In genomic region chr7:47521041-47521795, GRCh38 we compare ENCODE assay signal across 21 cellular contexts.
DNase-seq lines count a peak whose midpoint lies in the region; ATAC-seq, FAIRE-seq and TF ChIP-seq lines count a peak whose summit lies in the region.
"Had no signal": no experiment of that assay in that cellular context is flagged by ENCODE, and none has a peak within 500 bp of the region (broad histone marks: within the 10 kb centered on the region; RNA-seq: fewer than 3 reads in every experiment).

No MANE protein-coding gene starts in this region.

- TF ChIP-seq CTCF in breast epithelium (IDR thresholded peaks at IDR 0.05) (no peak), MCF 10A (IDR thresholded peaks at IDR 0.05; ENCODE audit: unreplicated experiment) (no peak), left lung (IDR thresholded peaks at IDR 0.05) (no peak), progenitor cell of endocrine pancreas (IDR thresholded peaks at IDR 0.05; ENCODE audit: unreplicated experiment) (no peak)

- intact Hi-C loops in breast epithelium (cut with DNase I; ENCODE audit: low total_unique reads) (no loop called here), MCF 10A (cut with micrococcal nuclease) (no loop called here), left lung (cut with DNase I) (no loop called here)

- H3K4me1 Mint-ChIP-seq in MCF 10A (ENCODE audit: insufficient read depth, unreplicated experiment) (no peaks in the 10 kb centered on the region), progenitor cell of endocrine pancreas (ENCODE audit: low read depth) (peaks cover 28% of the 10 kb centered on the region)
- no peaks in the 10 kb centered on the region for H3K4me1 Mint-ChIP-seq in stimulated activated effector memory CD8-positive, alpha-beta T cell treated with anti-CD3 and anti-CD28 coated beads, Interleukin-12 subunit alpha, Interleukin-12 subunit beta, amount 100 ng/mL, for 72 hours
- H3K4me1 Mint-ChIP-seq: natural killer cell had no signal

- H3K4me1 ChIP-seq in breast epithelium (no peaks in the 10 kb centered on the region), left lung (peaks cover 0 to 24% of the 10 kb centered on the region in 2 donors)
- H3K4me1 ChIP-seq: SJCRH30 had no signal

- ATAC-seq in left lung, result no peak
- no peak for ATAC-seq in stimulated activated effector memory CD8-positive, alpha-beta T cell treated with anti-CD3 and anti-CD28 coated beads, Interleukin-12 subunit alpha, Interleukin-12 subunit beta, amount 100 ng/mL, for 72 hours
- ATAC-seq: K562; natural killer cell; stimulated activated naive CD8-positive, alpha-beta T cell treated with anti-CD3 and anti-CD28 coated beads, Interleukin-15, Interleukin-2, amounts not matched to agents 100 U/mL and 50 U/mL, for 24 hours had no signal

- no peak overlapping the region for H3K4me3 Mint-ChIP-seq in MCF 10A (ENCODE audit: unreplicated experiment)
- no peak overlapping the region for H3K4me3 Mint-ChIP-seq in progenitor cell of endocrine pancreas (ENCODE audit: low read depth)
- no peak overlapping the region for H3K4me3 Mint-ChIP-seq in stimulated activated effector memory CD8-positive, alpha-beta T cell treated with anti-CD3 and anti-CD28 coated beads, Interleukin-12 subunit alpha, Interleukin-12 subunit beta, amount 100 ng/mL, for 72 hours
- H3K4me3 Mint-ChIP-seq: activated naive CD4-positive, alpha-beta T cell treated with anti-CD3 and anti-CD28 coated beads for 36 hours; natural killer cell; T-helper 2 cell treated with Interferon-gamma antibody and Interleukin-4, amounts not matched to agents 5 μg/mL and 100 μg/mL, for 36 hours had no signal

- H3K36me3 ChIP-seq in breast epithelium (no peaks in the 10 kb centered on the region), left lung (peaks cover 0 to 12% of the 10 kb centered on the region in 2 donors)

- TF ChIP-seq POLR2A in breast epithelium (IDR thresholded peaks at IDR 0.05), result no peak

- peak; percentile 63 for FAIRE-seq in urothelium cell line (lab: Jason Lieb, UNC)
- FAIRE-seq: K562 had no signal

- CTCF ChIA-PET in MCF 10A (lab: Yijun Ruan, JAX), result no interaction called here

- no peaks in the 10 kb centered on the region for H3K27me3 ChIP-seq in breast epithelium
- no peaks in the 10 kb centered on the region for H3K27me3 ChIP-seq in left lung
- H3K27me3 ChIP-seq: SJCRH30 had no signal

- H3K27ac Mint-ChIP-seq in MCF 10A (ENCODE audit: low read depth, unreplicated experiment), result no peak overlapping the region
- H3K27ac Mint-ChIP-seq in progenitor cell of endocrine pancreas, result peak overlapping the region; percentile 50
- no peak overlapping the region for H3K27ac Mint-ChIP-seq in stimulated activated effector memory CD8-positive, alpha-beta T cell treated with anti-CD3 and anti-CD28 coated beads, Interleukin-12 subunit alpha, Interleukin-12 subunit beta, amount 100 ng/mL, for 72 hours
- H3K27ac Mint-ChIP-seq: activated naive CD4-positive, alpha-beta T cell treated with anti-CD3 and anti-CD28 coated beads for 36 hours; natural killer cell; T-helper 2 cell treated with Interferon-gamma antibody and Interleukin-4, amounts not matched to agents 5 μg/mL and 100 μg/mL, for 36 hours had no signal

- H3K27me3 Mint-ChIP-seq in MCF 10A (ENCODE audit: insufficient read depth, unreplicated experiment) (no peaks in the 10 kb centered on the region), progenitor cell of endocrine pancreas (no peaks in the 10 kb centered on the region)

- POLR2A ChIA-PET in MCF 10A (lab: Yijun Ruan, JAX), result no interaction called here

- H3K36me3 Mint-ChIP-seq in MCF 10A (ENCODE audit: insufficient read depth, unreplicated experiment) (peaks cover 45% of the 10 kb centered on the region), progenitor cell of endocrine pancreas (ENCODE audit: insufficient read depth) (peaks cover 30% of the 10 kb centered on the region)
- H3K36me3 Mint-ChIP-seq in stimulated activated effector memory CD8-positive, alpha-beta T cell treated with anti-CD3 and anti-CD28 coated beads, Interleukin-12 subunit alpha, Interleukin-12 subunit beta, amount 100 ng/mL, for 72 hours, result no peaks in the 10 kb centered on the region
- H3K36me3 Mint-ChIP-seq: natural killer cell had no signal

- no TSS peak for BruUV-seq in MCF 10A (replicated peaks; lab: Mats Ljungman, UMichigan)

- no peaks in the 10 kb centered on the region for H3K9me3 Mint-ChIP-seq in MCF 10A (ENCODE audit: unreplicated experiment)
- H3K9me3 Mint-ChIP-seq in progenitor cell of endocrine pancreas (ENCODE audit: low read depth), result no peaks in the 10 kb centered on the region
- peaks cover 4% of the 10 kb centered on the region for H3K9me3 Mint-ChIP-seq in stimulated activated effector memory CD8-positive, alpha-beta T cell treated with anti-CD3 and anti-CD28 coated beads, Interleukin-12 subunit alpha, Interleukin-12 subunit beta, amount 100 ng/mL, for 72 hours
- H3K9me3 Mint-ChIP-seq: activated naive CD4-positive, alpha-beta T cell treated with anti-CD3 and anti-CD28 coated beads for 36 hours; natural killer cell; T-helper 2 cell treated with Interferon-gamma antibody and Interleukin-4, amounts not matched to agents 5 μg/mL and 100 μg/mL, for 36 hours had no signal

- H3K4me3 ChIP-seq in breast epithelium, result no peak overlapping the region
- H3K4me3 ChIP-seq in left lung, result no peak overlapping the region
- H3K4me3 ChIP-seq: K562, SJCRH30 had no signal

- H3K27ac ChIP-seq in breast epithelium, result peak overlapping the region; percentile 44 to 78
- peak overlapping the region; percentile 45 to 66 for H3K27ac ChIP-seq in left lung
- H3K27ac ChIP-seq: 22Rv1, C4-2B, SJCRH30 had no signal

- H3K9me3 ChIP-seq in breast epithelium, result no peaks in the 10 kb centered on the region
- H3K9me3 ChIP-seq in left lung, result no peaks in the 10 kb centered on the region
- H3K9me3 ChIP-seq: SJCRH30 had no signal

- DNase-seq in breast epithelium (ENCODE audit: low spot score in 2 of 2) (no peak), MCF 10A (ENCODE audit: unreplicated experiment) (no peak), left lung (no peak), progenitor cell of endocrine pancreas (ENCODE audit: low spot score, unreplicated experiment) (no peak), urothelium cell line (ENCODE audit: low spot score) (no peak), NCI-H345 treated with DMSO at 0.1 percent for 48 hours (lab: John Stamatoyannopoulos, UW; ENCODE audit: unreplicated experiment) (no peak), COR-L47 (lab: John Stamatoyannopoulos, UW) (no peak)
- DNase-seq in stimulated activated effector memory CD8-positive, alpha-beta T cell treated with anti-CD3 and anti-CD28 coated beads, Interleukin-12 subunit alpha, Interleukin-12 subunit beta, amount 100 ng/mL, for 72 hours (ENCODE audit: low spot score in 2 of 2), result no peak
- DNase-seq: activated CD4-positive, alpha-beta T cell treated with anti-CD3 and anti-CD28 coated beads for 1 hour; activated CD8-positive, alpha-beta memory T cell treated with anti-CD3 and anti-CD28 coated beads, Interleukin-2, amount 50 U/mL, for 4 hours; activated naive CD4-positive, alpha-beta T cell treated with anti-CD3 and anti-CD28 coated beads for 36 hours; DND-41; natural killer cell; NCI-H1105; retina; SJCRH30; stimulated activated naive CD8-positive, alpha-beta T cell treated with anti-CD3 and anti-CD28 coated beads, Interleukin-15, Interleukin-2, amounts not matched to agents 100 U/mL and 50 U/mL, for 24 hours had no signal
